In the genomic region with DNA sequence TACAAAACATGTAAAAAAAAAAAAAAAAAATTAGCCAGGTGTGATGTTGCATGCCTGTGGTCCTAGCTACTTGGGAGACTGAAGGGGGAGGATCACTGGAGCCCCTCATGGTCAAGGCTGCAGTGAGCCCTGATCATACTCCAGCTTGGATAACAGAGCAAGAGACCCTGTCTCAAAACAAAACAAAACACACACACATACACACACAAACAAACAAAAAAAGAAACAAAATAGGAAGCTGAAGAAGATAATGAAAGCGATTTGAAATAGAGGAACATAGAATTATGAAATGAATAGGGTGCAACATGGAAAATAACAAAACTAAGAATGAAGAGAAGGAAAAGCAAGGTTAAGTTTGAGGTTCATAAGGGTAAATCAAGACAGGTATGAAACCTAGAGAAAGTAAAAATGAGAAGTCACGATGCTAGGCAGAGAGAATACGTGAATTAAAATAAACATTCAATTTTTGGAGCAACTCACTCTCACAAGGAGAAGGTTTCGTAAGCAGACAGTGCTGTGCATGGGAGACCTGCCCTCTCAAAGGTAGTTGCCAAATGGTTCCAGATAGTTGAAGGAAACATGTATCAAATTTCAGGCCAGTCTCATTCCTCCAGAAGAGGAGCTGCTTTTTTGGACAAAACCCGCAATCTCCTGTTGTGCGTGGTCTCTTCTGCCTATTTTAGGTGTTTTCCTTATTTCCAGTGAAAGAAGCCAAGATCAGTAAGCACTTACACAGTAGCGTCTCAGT, we compare ENCODE assay signal across 2 cellular contexts.
TF ChIP-seq lines count a peak whose summit lies in the region.

No MANE protein-coding gene starts in this region.

TF ChIP-seq in HEK293, 187 proteins besides CTCF, POLR2A, EP300 and RAD21 (continued from another document):
- TF ChIP-seq FEZF1 (tag by site-specific recombination; IDR thresholded peaks at IDR 0.05): peak; percentile 32; the same call in 1 of the 2 replicates
- TF ChIP-seq PRDM1 (tag by site-specific recombination; IDR thresholded peaks at IDR 0.05): peak; percentile 59
- TF ChIP-seq ZNF48 (tag by site-specific recombination; IDR thresholded peaks at IDR 0.05): no peak
- TF ChIP-seq OSR2 (tag by site-specific recombination; IDR thresholded peaks at IDR 0.05): peak; percentile 21; the same call in 1 of the 2 replicates
- TF ChIP-seq, protein P1, sequence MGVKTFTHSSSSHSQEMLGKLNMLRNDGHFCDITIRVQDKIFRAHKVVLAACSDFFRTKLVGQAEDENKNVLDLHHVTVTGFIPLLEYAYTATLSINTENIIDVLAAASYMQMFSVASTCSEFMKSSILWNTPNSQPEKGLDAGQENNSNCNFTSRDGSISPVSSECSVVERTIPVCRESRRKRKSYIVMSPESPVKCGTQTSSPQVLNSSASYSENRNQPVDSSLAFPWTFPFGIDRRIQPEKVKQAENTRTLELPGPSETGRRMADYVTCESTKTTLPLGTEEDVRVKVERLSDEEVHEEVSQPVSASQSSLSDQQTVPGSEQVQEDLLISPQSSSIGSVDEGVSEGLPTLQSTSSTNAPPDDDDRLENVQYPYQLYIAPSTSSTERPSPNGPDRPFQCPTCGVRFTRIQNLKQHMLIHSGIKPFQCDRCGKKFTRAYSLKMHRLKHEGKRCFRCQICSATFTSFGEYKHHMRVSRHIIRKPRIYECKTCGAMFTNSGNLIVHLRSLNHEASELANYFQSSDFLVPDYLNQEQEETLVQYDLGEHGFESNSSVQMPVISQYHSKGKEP (tag by site-specific recombination; IDR thresholded peaks at IDR 0.05): no peak
- TF ChIP-seq ZBTB17 (tag by site-specific recombination; IDR thresholded peaks at IDR 0.05): peak; percentile 40
- TF ChIP-seq ZNF10 (tag by site-specific recombination; IDR thresholded peaks at IDR 0.05): 0 out of 2 replicates have a peak, but pooled peaks have one; percentile 41

TF ChIP-seq in WTC11, 78 proteins besides CTCF, POLR2A, EP300 and RAD21 (continued from another document):
- TF ChIP-seq AFF4 (CRISPR knock-in tag; IDR thresholded peaks at IDR 0.05; ENCODE audit: borderline replicate concordance): no peak
- no peak for TF ChIP-seq ATF1 (CRISPR knock-in tag; IDR thresholded peaks at IDR 0.05)
- no peak for TF ChIP-seq FOXP1 (CRISPR knock-in tag; IDR thresholded peaks at IDR 0.05; ENCODE audit: borderline replicate concordance)
- no peak for TF ChIP-seq TP53 (CRISPR knock-in tag; IDR thresholded peaks at IDR 0.05)
- TF ChIP-seq ESRRA (CRISPR knock-in tag; IDR thresholded peaks at IDR 0.05; ENCODE audit: borderline replicate concordance): no peak
- TF ChIP-seq, protein P2, sequence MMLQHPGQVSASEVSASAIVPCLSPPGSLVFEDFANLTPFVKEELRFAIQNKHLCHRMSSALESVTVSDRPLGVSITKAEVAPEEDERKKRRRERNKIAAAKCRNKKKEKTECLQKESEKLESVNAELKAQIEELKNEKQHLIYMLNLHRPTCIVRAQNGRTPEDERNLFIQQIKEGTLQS (CRISPR knock-in tag; conservative IDR thresholded peaks at IDR 0.05): no peak
- no peak for TF ChIP-seq ZNF425 (CRISPR knock-in tag; conservative IDR thresholded peaks at IDR 0.05)
- TF ChIP-seq NFATC4 (CRISPR knock-in tag; IDR thresholded peaks at IDR 0.05): no peak
- TF ChIP-seq, protein P3, sequence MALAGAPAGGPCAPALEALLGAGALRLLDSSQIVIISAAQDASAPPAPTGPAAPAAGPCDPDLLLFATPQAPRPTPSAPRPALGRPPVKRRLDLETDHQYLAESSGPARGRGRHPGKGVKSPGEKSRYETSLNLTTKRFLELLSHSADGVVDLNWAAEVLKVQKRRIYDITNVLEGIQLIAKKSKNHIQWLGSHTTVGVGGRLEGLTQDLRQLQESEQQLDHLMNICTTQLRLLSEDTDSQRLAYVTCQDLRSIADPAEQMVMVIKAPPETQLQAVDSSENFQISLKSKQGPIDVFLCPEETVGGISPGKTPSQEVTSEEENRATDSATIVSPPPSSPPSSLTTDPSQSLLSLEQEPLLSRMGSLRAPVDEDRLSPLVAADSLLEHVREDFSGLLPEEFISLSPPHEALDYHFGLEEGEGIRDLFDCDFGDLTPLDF (CRISPR knock-in tag; IDR thresholded peaks at IDR 0.05): no peak
- no peak for TF ChIP-seq SP1 (CRISPR knock-in tag; conservative IDR thresholded peaks at IDR 0.05)
